ENCODE assay signal across 12 cellular contexts in genomic region chr20:5172167-5172586, GRCh38. TPM values are rescaled to one million over a fixed set of nuclear protein-coding genes. Genes with fewer than 3 reads are reported as not detected.
DNase-seq lines count a peak whose midpoint lies in the region; ATAC-seq and TF ChIP-seq lines count a peak whose summit lies in the region.
"Had no signal": no experiment of that assay in that cellular context is flagged by ENCODE, and none has a peak within 500 bp of the region (broad histone marks: within the 10 kb centered on the region; RNA-seq: fewer than 3 reads in every experiment).

No MANE protein-coding gene starts in this region.

- no peaks in the 10 kb centered on the region for H3K27me3 ChIP-seq in BLaER1 treated with 17β-estradiol and CSF1 and Interleukin-3, amounts not matched to agents 10 nM and 100 nM
- H3K27me3 ChIP-seq in effector memory CD4-positive, alpha-beta T cell (replicated peaks; ENCODE audit: control insufficient read depth, insufficient read depth, low read length, poor library complexity, severe bottlenecking), result no peaks in the 10 kb centered on the region
- H3K27me3 ChIP-seq: neutrophil, upper lobe of left lung had no signal

- H4K20me1 ChIP-seq in BLaER1 treated with 17β-estradiol and CSF1 and Interleukin-3, amounts not matched to agents 10 nM and 100 nM, result peaks cover 0 to 65% (median 8%) of the 10 kb centered on the region in 11 experiments; a peak in 10 of 22 replicates

- peak overlapping the region in 7 of 11 experiments; percentile 36 to 86 (median 75); a peak in 12 of 22 replicates for H3K27ac ChIP-seq in BLaER1 treated with 17β-estradiol and CSF1 and Interleukin-3, amounts not matched to agents 10 nM and 100 nM
- H3K27ac ChIP-seq in effector memory CD4-positive, alpha-beta T cell (ENCODE audit: insufficient read depth, low read length, poor library complexity, severe bottlenecking), result no peak overlapping the region
- H3K27ac ChIP-seq: C4-2B had no signal

- peak overlapping the region in 4 of 11 experiments; percentile 36 to 68 (median 59); a peak in 6 of 22 replicates for H3K9ac ChIP-seq in BLaER1 treated with 17β-estradiol and CSF1 and Interleukin-3, amounts not matched to agents 10 nM and 100 nM

- peak overlapping the region; percentile 85 to 98 (median 93) for H3K4me2 ChIP-seq in BLaER1 treated with 17β-estradiol and CSF1 and Interleukin-3, amounts not matched to agents 10 nM and 100 nM

- H3K4me3 ChIP-seq in BLaER1 treated with 17β-estradiol and CSF1 and Interleukin-3, amounts not matched to agents 10 nM and 100 nM, result no peak overlapping the region
- H3K4me3 ChIP-seq in effector memory CD4-positive, alpha-beta T cell (ENCODE audit: insufficient read depth, low read depth, low read length, poor library complexity, severe bottlenecking), result no peak overlapping the region
- H3K4me3 ChIP-seq: upper lobe of left lung had no signal

- H3K4me1 ChIP-seq in BLaER1 treated with 17β-estradiol and CSF1 and Interleukin-3, amounts not matched to agents 10 nM and 100 nM, result peaks cover 95 to 100% (median 98%) of the 10 kb centered on the region in 10 experiments
- H3K4me1 ChIP-seq in effector memory CD4-positive, alpha-beta T cell (ENCODE audit: control insufficient read depth, insufficient read depth, low read length, poor library complexity, severe bottlenecking), result peaks cover 8% of the 10 kb centered on the region

- ATAC-seq in GM18909 (IDR thresholded peaks at IDR 0.05; ENCODE audit: poor library complexity, unreplicated experiment), result peak; percentile 57
- peak; percentile 58 for ATAC-seq in HG03442 (IDR thresholded peaks at IDR 0.05; ENCODE audit: unreplicated experiment)

- no peaks in the 10 kb centered on the region for H3K9me3 ChIP-seq in BLaER1 treated with 17β-estradiol and CSF1 and Interleukin-3, amounts not matched to agents 10 nM and 100 nM (replicated peaks in 1 of 11)
- H3K9me3 ChIP-seq in effector memory CD4-positive, alpha-beta T cell (ENCODE audit: control insufficient read depth, low read length), result no peaks in the 10 kb centered on the region
- H3K9me3 ChIP-seq: neutrophil, upper lobe of left lung had no signal

- DNase-seq in myocyte (ENCODE audit: low read depth) (peak; percentile 56), HCEC 1CT (no peak), erythroblast (lab: John Stamatoyannopoulos, UW) (no peak)
- DNase-seq in effector memory CD4-positive, alpha-beta T cell, result no peak
- DNase-seq in activated CD4-positive, alpha-beta T cell treated with anti-CD3 and anti-CD28 coated beads, Interleukin-2, amount 50 U/mL, for 4 hours, result no peak
- DNase-seq: NCI-H526 treated with DMSO at 0.1 percent for 48 hours, upper lobe of left lung had no signal

- H3K36me3 ChIP-seq in BLaER1 treated with 17β-estradiol and CSF1 and Interleukin-3, amounts not matched to agents 10 nM and 100 nM, result peaks cover 13 to 38% (median 24%) of the 10 kb centered on the region in 11 experiments; a peak in 18 of 22 replicates
- peaks cover 36% of the 10 kb centered on the region for H3K36me3 ChIP-seq in effector memory CD4-positive, alpha-beta T cell (ENCODE audit: control insufficient read depth, insufficient read depth, low read length)

- no peak for TF ChIP-seq POLR2A in erythroblast (IDR thresholded peaks at IDR 0.05; ENCODE audit: low read length)

RNA-seq across cellular contexts. Expression of gene CDS2, which starts 45.4 kb away (rescaled TPM):
- total RNA-seq in myocyte, result 29.2 and 43.0 TPM in 2 replicates
- polyA plus RNA-seq in myocyte (2012), result 25.9 TPM

RNA-seq across cellular contexts. Expression of gene PCNA, which starts 52.4 kb away (rescaled TPM):
- total RNA-seq in myocyte, result 57.8 and 63.9 TPM in 2 replicates
- polyA plus RNA-seq in myocyte (2012), result 48.0 TPM

RNA-seq across cellular contexts. Expression of gene TMEM230, which starts 59.3 kb away (rescaled TPM):
- total RNA-seq in myocyte, result 113 and 120 TPM in 2 replicates
- polyA plus RNA-seq in myocyte (2012), result 136 TPM
